Comparison of ENCODE assay signal across 30 cellular contexts in the genomic region with DNA sequence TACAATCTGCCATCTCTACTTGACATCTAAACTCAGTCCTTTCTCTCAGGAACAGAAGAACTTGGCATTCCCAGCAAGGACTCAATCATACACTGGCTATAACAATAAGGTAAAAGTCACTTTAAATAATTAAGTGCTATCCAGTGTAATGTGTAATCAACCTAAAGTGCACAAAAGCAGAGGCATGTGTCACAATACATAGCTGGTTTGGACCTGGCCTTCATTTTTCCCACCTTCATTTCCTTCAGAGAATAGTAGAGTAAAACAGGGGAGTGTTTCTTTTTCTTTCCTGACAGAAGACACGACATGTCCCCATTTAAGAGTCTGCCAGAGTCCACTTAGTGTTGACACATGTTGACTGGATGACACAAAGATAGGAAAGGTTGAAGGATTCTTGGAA.
"Had no signal": no experiment of that assay in that cellular context is flagged by ENCODE, and none has a peak within 500 bp of the region (broad histone marks: within the 10 kb centered on the region; RNA-seq: fewer than 3 reads in every experiment).

No MANE protein-coding gene starts in this region.

- H3K4me3 ChIP-seq: adrenal gland, ascending aorta, body of pancreas, breast epithelium, cardiac muscle cell had no signal

- H3K27me3 ChIP-seq: adrenal gland, ascending aorta, body of pancreas, brain microvascular endothelial cell, breast epithelium, cardiac muscle cell had no signal

- DNase-seq: activated effector memory CD4-positive, alpha-beta T cell treated with anti-CD3 and anti-CD28 coated beads, Interleukin-2, amount 50 U/mL, for 16 hours; activated effector memory CD4-positive, alpha-beta T cell treated with Interleukin-2 at 50 U/mL for 16 hours; activated gamma-delta T cell; activated gamma-delta T cell treated with Interleukin-2 at 50 U/mL for 16 hours; activated naive CD4-positive, alpha-beta T cell; activated naive CD4-positive, alpha-beta T cell treated with anti-CD3 and anti-CD28 coated beads for 36 hours; activated naive CD4-positive, alpha-beta T cell treated with anti-CD3 and anti-CD28 coated beads, Interleukin-2, amount 10 ng/mL, durations not matched to agents 7 days and 5 days; activated naive CD4-positive, alpha-beta T cell treated with anti-CD3 and anti-CD28 coated beads, Interleukin-2, amount 50 U/mL, for 16 hours; activated naive CD4-positive, alpha-beta T cell treated with Interleukin-2 at 50 U/mL for 16 hours; activated naive CD8-positive, alpha-beta T cell treated with anti-CD3 and anti-CD28 coated beads for 36 hours; activated naive CD8-positive, alpha-beta T cell treated with anti-CD3 and anti-CD28 coated beads, Interleukin-2, amount 10 ng/mL, durations not matched to agents 7 days and 5 days; activated naive CD8-positive, alpha-beta T cell treated with anti-CD3 and anti-CD28 coated beads, Interleukin-2, amount 50 U/mL, for 24 hours; activated T-cell treated with anti-CD3 and anti-CD28 coated beads, Interleukin-2, amount 50 U/mL, for 1 hour; activated T-cell treated with anti-CD3 and anti-CD28 coated beads, Interleukin-2, amount 50 U/mL, for 24 hours; activated T-cell treated with anti-CD3 and anti-CD28 coated beads, Interleukin-2, amount 50 U/mL, for 4 hours; activated T-cell treated with anti-CD3 and anti-CD28 coated beads, Interleukin-2, amount 50 U/mL, for 48 hours; activated T-cell treated with anti-CD3 and anti-CD28 coated beads, Interleukin-2, amount 50 U/mL, for 72 hours; adrenal gland; amniotic stem cell; amygdala; anterior cingulate cortex; aorta; body of pancreas; brain microvascular endothelial cell; caudate nucleus; central memory CD4-positive, alpha-beta T cell; cerebellar nuclear complex had no signal

- H3K36me3 ChIP-seq: adrenal gland, ascending aorta, brain microvascular endothelial cell, breast epithelium, cardiac muscle cell had no signal

- H3K27ac ChIP-seq: adrenal gland, ascending aorta, body of pancreas, brain microvascular endothelial cell, breast epithelium, cardiac muscle cell had no signal

- H3K9me3 ChIP-seq: adrenal gland, ascending aorta, body of pancreas, breast epithelium had no signal

- H3K4me1 ChIP-seq: adrenal gland, ascending aorta, body of pancreas, breast epithelium had no signal
